Comparison of ENCODE assay signal across 32 cellular contexts in genomic region chr18:72999971-73000607, GRCh38.
"Had no signal": no experiment of that assay in that cellular context is flagged by ENCODE, and none has a peak within 500 bp of the region (broad histone marks: within the 10 kb centered on the region; RNA-seq: fewer than 3 reads in every experiment).

No MANE protein-coding gene starts in this region.

- H3K9ac ChIP-seq: KMS-11 had no signal

- H3K4me2 ChIP-seq: KMS-11 had no signal

- DNase-seq: activated CD4-positive, alpha-beta T cell treated with anti-CD3 and anti-CD28 coated beads for 36 hours; activated CD4-positive, alpha-beta T cell treated with anti-CD3 and anti-CD28 coated beads, Interleukin-2, amount 50 U/mL, for 1 hour; activated CD8-positive, alpha-beta memory T cell treated with anti-CD3 and anti-CD28 coated beads, Interleukin-2, amount 50 U/mL, for 48 hours; activated CD8-positive, alpha-beta T cell treated with anti-CD3 and anti-CD28 coated beads, Interleukin-2, amount 10 ng/mL, durations not matched to agents 7 days and 5 days; activated effector memory CD4-positive, alpha-beta T cell treated with Interleukin-2 at 50 U/mL for 16 hours; activated naive CD4-positive, alpha-beta T cell treated with Interleukin-2 at 50 U/mL for 16 hours; activated naive CD8-positive, alpha-beta T cell treated with anti-CD3 and anti-CD28 coated beads, Interleukin-2, amount 50 U/mL, for 24 hours; activated T-cell treated with anti-CD3 and anti-CD28 coated beads, Interleukin-2, amount 50 U/mL, for 1 hour; amygdala; brain microvascular endothelial cell; caudate nucleus; colonic mucosa; MG63; MV-4-11; NCI-H1092 treated with DMSO at 0.1 percent for 48 hours; NCI-H1417 treated with DMSO at 0.1 percent for 48 hours; NCI-H1694; NCI-H2029; NCI-H2107; NCI-H2171 treated with DMSO at 0.1 percent for 48 hours; NCI-H345; NCI-H510A; NCI-H526 treated with DMSO at 0.1 percent for 48 hours; NCI-H82; NK-92 treated with Interleukin-12 subunit alpha and Interleukin-12 subunit beta, amount 100 ng/mL, for 24 hours; OCI-M1; SHP77 treated with DMSO at 0.1 percent for 48 hours; T-cell; WERI-Rb-1 had no signal

- H3K27me3 ChIP-seq: brain microvascular endothelial cell, colonic mucosa, MG63 had no signal

- H3K4me3 ChIP-seq: colonic mucosa, MG63, SK-N-MC had no signal

- H3K4me1 ChIP-seq: colonic mucosa had no signal

- H3K27ac ChIP-seq: brain microvascular endothelial cell, colonic mucosa, KMS-11, SK-N-MC, WERI-Rb-1 had no signal

- H3K9me3 ChIP-seq: colonic mucosa, MG63 had no signal

- ATAC-seq: activated CD4-positive, alpha-beta T cell treated with anti-CD3 and anti-CD28 coated beads for 36 hours; activated CD8-positive, alpha-beta T cell treated with anti-CD3 and anti-CD28 coated beads, Interleukin-2, amount 10 ng/mL, durations not matched to agents 7 days and 5 days; activated naive CD4-positive, alpha-beta T cell treated with anti-CD3 and anti-CD28 coated beads, Interleukin-2, amount 50 U/mL, for 72 hours; activated naive CD8-positive, alpha-beta T cell treated with anti-CD3 and anti-CD28 coated beads, Interleukin-2, amount 50 U/mL, for 24 hours; T-cell had no signal

- H3K36me3 ChIP-seq: brain microvascular endothelial cell, colonic mucosa, MG63, WERI-Rb-1 had no signal
